ENCODE assay signal across 13 cellular contexts in genomic region chr12:58364389-58365086, GRCh38.
DNase-seq lines count a peak whose midpoint lies in the region; ATAC-seq, FAIRE-seq and TF ChIP-seq lines count a peak whose summit lies in the region.
"Had no signal": no experiment of that assay in that cellular context is flagged by ENCODE, and none has a peak within 500 bp of the region (broad histone marks: within the 10 kb centered on the region; RNA-seq: fewer than 3 reads in every experiment).

No MANE protein-coding gene starts in this region.

- H3K79me2 ChIP-seq in smooth muscle cell (ENCODE audit: low read depth) = no peaks in the 10 kb centered on the region

- no peaks in the 10 kb centered on the region for H3K9me3 ChIP-seq in RWPE2 (ENCODE audit: severe bottlenecking)
- H3K9me3 ChIP-seq in smooth muscle cell (replicated peaks; ENCODE audit: low read depth) = no peaks in the 10 kb centered on the region
- H3K9me3 ChIP-seq in right atrium auricular region = no peaks in the 10 kb centered on the region
- H3K9me3 ChIP-seq: gastroesophageal sphincter had no signal

- peaks cover 25% of the 10 kb centered on the region for H3K4me1 ChIP-seq in RWPE2 (ENCODE audit: insufficient read depth, poor library complexity, severe bottlenecking)
- H3K4me1 ChIP-seq in smooth muscle cell (ENCODE audit: low read depth) = peaks cover 11% of the 10 kb centered on the region
- no peaks in the 10 kb centered on the region for H3K4me1 ChIP-seq in right atrium auricular region
- H3K4me1 ChIP-seq: gastroesophageal sphincter had no signal

- no peaks in the 10 kb centered on the region for H4K20me1 ChIP-seq in smooth muscle cell (ENCODE audit: low read depth)

- H3K27ac ChIP-seq in RWPE2 (ENCODE audit: poor library complexity, severe bottlenecking) (peak overlapping the region; percentile 86), smooth muscle cell (ENCODE audit: low read depth) (peak overlapping the region; percentile 84), right atrium auricular region (no peak overlapping the region)
- H3K27ac ChIP-seq: gastroesophageal sphincter had no signal

- peak overlapping the region; percentile 36 for H3K4me2 ChIP-seq in smooth muscle cell

- H2AFZ ChIP-seq in smooth muscle cell (ENCODE audit: low read depth) = no peak overlapping the region

- H3K9ac ChIP-seq in smooth muscle cell (ENCODE audit: low read depth) = peak overlapping the region; percentile 20

- no peak for TF ChIP-seq POLR2A in H54 (IDR thresholded peaks at IDR 0.05; ENCODE audit: low read depth, low read length)

- DNase-seq in H54 (ENCODE audit: insufficient read length, low spot score) (peak; percentile 49), RWPE2 (ENCODE audit: low spot score) (no peak), fibroblast of the aortic adventitia (ENCODE audit: low read depth) (peak; percentile 99), smooth muscle cell (lab: John Stamatoyannopoulos, UW; ENCODE audit: unreplicated experiment) (no peak), cerebellum (ENCODE audit: low spot score) (no peak), right atrium auricular region (ENCODE audit: low spot score) (no peak), NCI-H345 treated with DMSO at 0.1 percent for 48 hours (lab: John Stamatoyannopoulos, UW; ENCODE audit: unreplicated experiment) (no peak)
- DNase-seq: activated B cell treated with CpG ODN at 0.5 μM for 24 hours; activated naive CD4-positive, alpha-beta T cell treated with Interleukin-2 at 50 U/mL for 16 hours; KG1; naive B cell; stimulated activated CD4-positive, alpha-beta T cell treated with anti-CD3 and anti-CD28 coated beads, Interleukin-4, amount 100 ng/mL, for 24 hours had no signal

- peak; percentile 96 for FAIRE-seq in H54 (lab: Jason Lieb, UNC)

- peak; percentile 97 for ATAC-seq in RWPE2 (ENCODE audit: low read depth)
- ATAC-seq: gastroesophageal sphincter had no signal

- H3F3A ChIP-seq in smooth muscle cell (ENCODE audit: low read depth) = peaks cover 15% of the 10 kb centered on the region

- H3K4me3 ChIP-seq in RWPE2 (ENCODE audit: severe bottlenecking) (no peak overlapping the region), fibroblast of the aortic adventitia (ENCODE audit: low read depth, low read length) (no peak overlapping the region), smooth muscle cell (no peak overlapping the region), right atrium auricular region (no peak overlapping the region)
- H3K4me3 ChIP-seq: gastroesophageal sphincter had no signal

- H3K27me3 ChIP-seq in RWPE2 (ENCODE audit: insufficient read depth, poor library complexity, severe bottlenecking) (no peaks in the 10 kb centered on the region), smooth muscle cell (ENCODE audit: low read depth) (no peaks in the 10 kb centered on the region), right atrium auricular region (no peaks in the 10 kb centered on the region)
- H3K27me3 ChIP-seq: gastroesophageal sphincter had no signal

- TF ChIP-seq CTCF in RWPE2 (IDR thresholded peaks at IDR 0.05; ENCODE audit: poor library complexity, severe bottlenecking) = no peak
- no peak for TF ChIP-seq CTCF in fibroblast of the aortic adventitia (IDR thresholded peaks at IDR 0.05; ENCODE audit: insufficient read depth, low read length)
- no peak for TF ChIP-seq CTCF in smooth muscle cell (IDR thresholded peaks at IDR 0.05; ENCODE audit: borderline replicate concordance, insufficient read depth, poor library complexity, severe bottlenecking)
- no peak for TF ChIP-seq CTCF in right atrium auricular region (IDR thresholded peaks at IDR 0.05)

- no peaks in the 10 kb centered on the region for H3K36me3 ChIP-seq in RWPE2 (ENCODE audit: low read depth)
- H3K36me3 ChIP-seq in smooth muscle cell (ENCODE audit: low read depth) = no peaks in the 10 kb centered on the region
- H3K36me3 ChIP-seq in right atrium auricular region = no peaks in the 10 kb centered on the region
- H3K36me3 ChIP-seq: gastroesophageal sphincter had no signal

- WGBS in smooth muscle cell (ENCODE audit: low lambda C conversion rate) = 5% methylated on average over 1 of the region's 1 CpG

Comparison
In these comparisons a context has a peak if more than half of its experiments do, and no peak if none do; other contexts are left out.
1. DNase-seq: peak in H54 (single experiment) and fibroblast of the aortic adventitia (single experiment); none in RWPE2 (single experiment), smooth muscle cell (single experiment), cerebellum (single experiment), right atrium auricular region (single experiment) and NCI-H345 treated with DMSO at 0.1 percent for 48 hours (single experiment).
2. H3K27ac ChIP-seq: peak in RWPE2 (single experiment) and smooth muscle cell (single experiment); none in right atrium auricular region (0 of 2).